Comparison of ENCODE assay signal across 19 cellular contexts in the genomic region with DNA sequence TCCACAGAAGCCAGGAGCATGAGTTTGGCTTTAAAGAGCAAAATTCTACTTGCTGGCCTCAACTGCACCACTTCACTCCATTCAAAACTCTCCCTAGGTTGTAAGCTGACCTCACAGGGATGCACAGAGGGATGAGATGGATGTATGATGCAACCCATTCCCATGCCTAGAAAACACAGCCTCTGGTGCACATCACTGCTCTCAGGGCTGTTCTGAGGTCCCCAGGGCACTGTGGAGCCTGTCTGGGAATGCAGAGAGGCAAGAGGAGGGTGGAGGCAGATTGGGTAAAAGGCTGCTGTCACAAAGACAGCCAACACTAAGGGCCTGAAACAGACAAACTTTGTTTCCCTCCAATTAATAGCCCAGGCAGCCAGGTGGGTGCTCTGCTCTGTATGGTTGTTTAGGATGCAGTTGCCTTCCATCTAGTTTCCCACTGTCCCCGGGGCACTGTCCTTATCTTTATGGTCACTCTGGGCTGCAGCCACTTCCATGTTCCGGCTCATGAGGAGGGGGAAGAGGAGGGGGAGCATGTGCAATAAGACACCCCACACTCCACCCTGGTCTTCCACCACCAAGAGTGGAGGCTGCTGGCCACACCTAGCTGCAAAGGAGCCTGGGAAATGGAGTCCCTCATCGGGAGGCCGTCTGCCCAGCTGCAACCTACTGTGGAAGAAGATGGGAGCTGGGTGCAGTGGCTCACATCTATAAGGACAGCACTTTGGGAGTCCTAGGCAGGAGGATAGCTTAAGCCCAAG. TPM values are rescaled to one million over a fixed set of nuclear protein-coding genes. Genes with fewer than 3 reads are reported as not detected.
"Had no signal": no experiment of that assay in that cellular context is flagged by ENCODE, and none has a peak within 500 bp of the region (broad histone marks: within the 10 kb centered on the region; RNA-seq: fewer than 3 reads in every experiment).

No MANE protein-coding gene starts in this region.

- ATAC-seq: activated CD4-positive, alpha-beta T cell treated with anti-CD3 and anti-CD28 coated beads for 36 hours; left lung; psoas muscle had no signal

- H3K4me1 Mint-ChIP-seq: activated CD4-positive, alpha-beta memory T cell treated with anti-CD3 and anti-CD28 coated beads, Interleukin-2, amount 10 ng/mL, durations not matched to agents 7 days and 5 days; activated CD4-positive, alpha-beta T cell treated with anti-CD3 and anti-CD28 coated beads for 36 hours; nephron had no signal

- H3K27me3 ChIP-seq: brain microvascular endothelial cell, left lung, sigmoid colon had no signal

- H3K9me3 ChIP-seq: left lung, psoas muscle, sigmoid colon had no signal

- H3K4me3 ChIP-seq: left lung, psoas muscle, sigmoid colon had no signal

- H3K27ac ChIP-seq: brain microvascular endothelial cell, left lung, psoas muscle, sigmoid colon had no signal

- H3K9me3 Mint-ChIP-seq: activated CD4-positive, alpha-beta memory T cell treated with anti-CD3 and anti-CD28 coated beads, Interleukin-2, amount 10 ng/mL, durations not matched to agents 7 days and 5 days; type B pancreatic cell had no signal

- H3K36me3 ChIP-seq: brain microvascular endothelial cell, left lung, sigmoid colon had no signal

- H3K27me3 Mint-ChIP-seq: activated CD4-positive, alpha-beta memory T cell treated with anti-CD3 and anti-CD28 coated beads, Interleukin-2, amount 10 ng/mL, durations not matched to agents 7 days and 5 days; activated CD4-positive, alpha-beta T cell treated with anti-CD3 and anti-CD28 coated beads for 36 hours; activated naive CD8-positive, alpha-beta T cell; type B pancreatic cell had no signal

- H3K36me3 Mint-ChIP-seq: type B pancreatic cell had no signal

- H3K4me1 ChIP-seq: left lung, psoas muscle, sigmoid colon had no signal

- H3K4me3 Mint-ChIP-seq: activated CD4-positive, alpha-beta memory T cell treated with anti-CD3 and anti-CD28 coated beads, Interleukin-2, amount 10 ng/mL, durations not matched to agents 7 days and 5 days; activated CD4-positive, alpha-beta T cell treated with anti-CD3 and anti-CD28 coated beads for 36 hours; activated naive CD8-positive, alpha-beta T cell; endodermal cell; nephron; type B pancreatic cell had no signal

- H3K27ac Mint-ChIP-seq: activated CD4-positive, alpha-beta memory T cell treated with anti-CD3 and anti-CD28 coated beads, Interleukin-2, amount 10 ng/mL, durations not matched to agents 7 days and 5 days; activated CD4-positive, alpha-beta T cell treated with anti-CD3 and anti-CD28 coated beads for 36 hours; activated naive CD8-positive, alpha-beta T cell; endodermal cell; nephron; type B pancreatic cell had no signal

- DNase-seq: activated CD4-positive, alpha-beta memory T cell treated with anti-CD3 and anti-CD28 coated beads, Interleukin-2, amount 10 ng/mL, durations not matched to agents 7 days and 5 days; activated CD4-positive, alpha-beta T cell treated with anti-CD3 and anti-CD28 coated beads for 36 hours; activated gamma-delta T cell; activated T-cell treated with anti-CD3 and anti-CD28 coated beads, Interleukin-2, amount 50 U/mL, for 48 hours; brain microvascular endothelial cell; endodermal cell; erythroblast; foreskin melanocyte; head of caudate nucleus; left lung; psoas muscle; sigmoid colon; stimulated activated CD4-positive, alpha-beta T cell treated with anti-CD3 and anti-CD28 coated beads, Interleukin-2, amount 100 ng/mL, for 48 hours; stimulated activated naive CD4-positive, alpha-beta T cell treated with Interleukin-2 at 50 U/mL for 16 hours had no signal

RNA-seq across cellular contexts. Expression of a gene that starts 7.0 kb away (rescaled TPM):
- total RNA-seq: activated CD4-positive, alpha-beta memory T cell treated with anti-CD3 and anti-CD28 coated beads, Interleukin-2, amount 10 ng/mL, durations not matched to agents 7 days and 5 days; activated CD4-positive, alpha-beta T cell treated with anti-CD3 and anti-CD28 coated beads for 36 hours; dermis microvascular lymphatic vessel endothelial cell; endodermal cell; left lung; osteoblast; psoas muscle; sigmoid colon had no signal
- polyA plus RNA-seq: sigmoid colon had no signal
